Comparison of ENCODE assay signal across 30 cellular contexts in the genomic region with DNA sequence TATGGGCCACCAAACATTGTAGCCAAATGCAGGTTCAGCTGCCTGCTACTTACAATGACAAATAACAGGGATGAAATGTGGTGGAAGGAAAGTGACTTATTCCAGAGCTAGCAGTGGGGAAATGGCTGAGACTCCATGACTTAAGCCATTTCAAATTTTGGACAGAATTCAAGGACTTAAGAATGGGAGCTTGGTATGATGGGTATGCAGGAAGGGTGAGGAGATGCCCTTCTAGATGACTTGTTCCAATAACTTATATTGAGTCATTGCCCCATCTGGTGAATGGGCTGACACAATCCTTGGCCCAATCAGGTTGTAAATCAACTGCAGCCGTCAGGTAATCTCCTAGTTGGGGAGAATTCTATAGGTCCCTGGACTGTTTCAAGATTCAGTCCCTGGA.
DNase-seq lines count a peak whose midpoint lies in the region; ATAC-seq and TF ChIP-seq lines count a peak whose summit lies in the region.
"Had no signal": no experiment of that assay in that cellular context is flagged by ENCODE, and none has a peak within 500 bp of the region (broad histone marks: within the 10 kb centered on the region; RNA-seq: fewer than 3 reads in every experiment).

No MANE protein-coding gene starts in this region.

- TF ChIP-seq CTCF in SK-N-SH (IDR thresholded peaks at IDR 0.05) (no peak), fibroblast of villous mesenchyme (IDR thresholded peaks at IDR 0.05; ENCODE audit: insufficient read depth, low read depth, low read length) (no peak)

- H4K20me1 ChIP-seq in SK-N-SH (ENCODE audit: insufficient read depth): no peaks in the 10 kb centered on the region
- H4K20me1 ChIP-seq: BLaER1 treated with 17β-estradiol and CSF1 and Interleukin-3, amounts not matched to agents 10 nM and 100 nM had no signal

- WGBS in SK-N-SH (ENCODE audit: low lambda C conversion rate): 13% methylated on average over 1 of the region's 1 CpG

- no peaks in the 10 kb centered on the region for H3K4me1 ChIP-seq in SK-N-SH (ENCODE audit: control insufficient read depth in 1 of 2, insufficient read depth in 2 of 2, low read depth in 1 of 2, low read length in 1 of 2)
- H3K4me1 ChIP-seq: BLaER1 treated with 17β-estradiol and CSF1 and Interleukin-3, amounts not matched to agents 10 nM and 100 nM; lower lobe of right lung; right lobe of liver had no signal

- TF ChIP-seq RAD21 in SK-N-SH (IDR thresholded peaks at IDR 0.05; ENCODE audit: low read length): no peak

- no peak for ATAC-seq in HG02623 (IDR thresholded peaks at IDR 0.05; ENCODE audit: unreplicated experiment)
- ATAC-seq: lower lobe of right lung; mucosa of descending colon; PC-3; right lobe of liver; stimulated activated naive B cell treated with anti-CD40 and anti-IgM and Interleukin-4, amounts not matched to agents 10 μg/mL and 1 μg/mL and 100 μg/mL, for 72 hours had no signal

- CTCF ChIA-PET in SK-N-SH (lab: Yijun Ruan, JAX): no interaction called here

- H3K4me3 ChIP-seq in SK-N-SH (ENCODE audit: low read depth in 2 of 2, low read length in 1 of 2) (no peak overlapping the region), fibroblast of villous mesenchyme (ENCODE audit: low read depth, low read length) (no peak overlapping the region)
- H3K4me3 ChIP-seq: BLaER1 treated with 17β-estradiol and CSF1 and Interleukin-3, amounts not matched to agents 10 nM and 100 nM; lower lobe of right lung; mucosa of descending colon; right lobe of liver had no signal

- no peaks in the 10 kb centered on the region for H3F3A ChIP-seq in SK-N-SH (replicated peaks; ENCODE audit: insufficient read depth)

- no peak for TF ChIP-seq POLR2A in erythroblast (IDR thresholded peaks at IDR 0.05; ENCODE audit: low read length)

- 0 out of 4 replicates have a peak, but pooled peaks of 1 of the 2 experiments have one; percentile 27 for TF ChIP-seq EP300 in SK-N-SH (IDR thresholded peaks at IDR 0.05; ENCODE audit: borderline replicate concordance in 1 of 2, low read depth in 1 of 2, low read length in 1 of 2)

- H3K9me2 ChIP-seq in SK-N-SH: no peaks in the 10 kb centered on the region

- H3K27ac ChIP-seq in SK-N-SH (ENCODE audit: low read depth in 2 of 2, low read length in 1 of 2): no peak overlapping the region
- H3K27ac ChIP-seq: 22Rv1; BLaER1 treated with 17β-estradiol and CSF1 and Interleukin-3, amounts not matched to agents 10 nM and 100 nM; lower lobe of right lung; right lobe of liver; WERI-Rb-1 had no signal

- peak; percentile 81 for DNase-seq in A172 (ENCODE audit: low spot score)
- peak; percentile 69 for DNase-seq in GM03348 (ENCODE audit: low spot score)
- DNase-seq in SK-N-SH: no peak
- peak; percentile 3 for DNase-seq in fibroblast of villous mesenchyme (ENCODE audit: low read depth)
- DNase-seq in erythroblast (lab: John Stamatoyannopoulos, UW): no peak
- no peak for DNase-seq in SW 1271 (lab: John Stamatoyannopoulos, UW)
- DNase-seq in mucosa of gallbladder (ENCODE audit: low spot score): no peak
- DNase-seq: activated CD4-positive, alpha-beta T cell treated with anti-CD3 and anti-CD28 coated beads for 48 hours; activated gamma-delta T cell; activated naive CD8-positive, alpha-beta T cell treated with anti-CD3 and anti-CD28 coated beads, Interleukin-2, amount 10 ng/mL, durations not matched to agents 7 days and 5 days; activated T-cell treated with anti-CD3 and anti-CD28 coated beads, Interleukin-2, amount 50 U/mL, for 24 hours; cerebellar nuclear complex; COR-L47; head of caudate nucleus; Kasumi-1; lower lobe of right lung; mucosa of descending colon; NCI-H1694; NCI-H2171; NCI-H524; PC-3; right lobe of liver; Right ventricle myocardium superior; stimulated activated CD4-positive, alpha-beta T cell treated with anti-CD3 and anti-CD28 coated beads, Interleukin-4, amount 100 ng/mL, for 4 hours; stimulated activated naive B cell treated with anti-CD40 and anti-IgM and Interleukin-4, amounts not matched to agents 10 μg/mL and 1 μg/mL and 100 μg/mL, for 72 hours; T-helper 9 cell; WERI-Rb-1 had no signal

- no peaks in the 10 kb centered on the region for H3K9me3 ChIP-seq in SK-N-SH
- H3K9me3 ChIP-seq: mucosa of descending colon, right lobe of liver had no signal

- POLR2A ChIA-PET in SK-N-SH (lab: Yijun Ruan, JAX): no interaction called here

- no peaks in the 10 kb centered on the region for H3K27me3 ChIP-seq in SK-N-SH (ENCODE audit: insufficient read depth)
- H3K27me3 ChIP-seq: BLaER1 treated with 17β-estradiol and CSF1 and Interleukin-3, amounts not matched to agents 10 nM and 100 nM; right lobe of liver had no signal

- no peak overlapping the region for H3K9ac ChIP-seq in SK-N-SH
- H3K9ac ChIP-seq: BLaER1 treated with 17β-estradiol and CSF1 and Interleukin-3, amounts not matched to agents 10 nM and 100 nM had no signal

- H2AFZ ChIP-seq in SK-N-SH (ENCODE audit: low read depth): no peak overlapping the region

- H3K79me2 ChIP-seq in SK-N-SH (ENCODE audit: insufficient read depth): no peaks in the 10 kb centered on the region

- H3K4me2 ChIP-seq in SK-N-SH: no peak overlapping the region
- H3K4me2 ChIP-seq: BLaER1 treated with 17β-estradiol and CSF1 and Interleukin-3, amounts not matched to agents 10 nM and 100 nM had no signal

- no peaks in the 10 kb centered on the region for H3K36me3 ChIP-seq in SK-N-SH (replicated peaks in 1 of 2; ENCODE audit: control insufficient read depth in 1 of 2, insufficient read depth in 2 of 2, low read length in 1 of 2)
- H3K36me3 ChIP-seq: BLaER1 treated with 17β-estradiol and CSF1 and Interleukin-3, amounts not matched to agents 10 nM and 100 nM; lower lobe of right lung; right lobe of liver; WERI-Rb-1 had no signal

TF ChIP-seq in SK-N-SH, 30 proteins besides CTCF, POLR2A, EP300 and RAD21:
- TF ChIP-seq PBX3 (IDR thresholded peaks at IDR 0.05): peak; percentile 58
- TF ChIP-seq SMC3 (IDR thresholded peaks at IDR 0.05; ENCODE audit: low read depth, low read length): no peak
- no peak for TF ChIP-seq RCOR1 (IDR thresholded peaks at IDR 0.05; ENCODE audit: low read length)
- peak; percentile 46; the same call in 1 of the 2 replicates for TF ChIP-seq NFIC (IDR thresholded peaks at IDR 0.05; ENCODE audit: borderline replicate concordance)
- 0 out of 2 replicates have a peak, but pooled peaks have one; percentile 27 for TF ChIP-seq TEAD4 (IDR thresholded peaks at IDR 0.05; ENCODE audit: borderline replicate concordance, insufficient read depth)
- peak; percentile 32; the same call in 1 of the 2 replicates for TF ChIP-seq FOSL2 (IDR thresholded peaks at IDR 0.05; ENCODE audit: borderline replicate concordance, low read depth)
- TF ChIP-seq TCF12 (IDR thresholded peaks at IDR 0.05): peak; percentile 67
TF ChIP-seq in SK-N-SH: peak in this region for 5.

Comparison
In these comparisons a context has a peak if more than half of its experiments do, and no peak if none do; other contexts are left out.
1. DNase-seq: peak in A172 (single experiment), GM03348 (single experiment) and fibroblast of villous mesenchyme (single experiment); none in SK-N-SH (single experiment), erythroblast (0 of 2), SW 1271 (0 of 2) and mucosa of gallbladder (single experiment).